ENCODE assay signal across 9 cellular contexts in genomic region chr5:175873090-175873454, GRCh38. TPM values are rescaled to one million over a fixed set of nuclear protein-coding genes. Genes with fewer than 3 reads are reported as not detected.
DNase-seq lines count a peak whose midpoint lies in the region; ATAC-seq and TF ChIP-seq lines count a peak whose summit lies in the region.
"Had no signal": no experiment of that assay in that cellular context is flagged by ENCODE, and none has a peak within 500 bp of the region (broad histone marks: within the 10 kb centered on the region; RNA-seq: fewer than 3 reads in every experiment).

No MANE protein-coding gene starts in this region.

- H3K4me1 ChIP-seq in HEK293 (ENCODE audit: control insufficient read depth, insufficient read depth, low read length) (no peaks in the 10 kb centered on the region), mesenchymal stem cell (ENCODE audit: control insufficient read depth, insufficient read depth, low read depth, low read length) (peaks cover 16% of the 10 kb centered on the region)

- no peaks in the 10 kb centered on the region for H3K36me3 Mint-ChIP-seq in Calu3 (ENCODE audit: insufficient read depth, unreplicated experiment)

- H3K4me1 Mint-ChIP-seq in Calu3 (ENCODE audit: low read depth, unreplicated experiment) = peaks cover 6% of the 10 kb centered on the region

- H2AFZ ChIP-seq in mesenchymal stem cell (ENCODE audit: low read depth, low read length) = no peak overlapping the region

- no TSS peak for BruUV-seq in Calu3 (replicated peaks; lab: Mats Ljungman, UMichigan)

- no peak overlapping the region for H3K23ac ChIP-seq in mesenchymal stem cell (ENCODE audit: low read length in 2 of 2)

- no peak overlapping the region for H2BK15ac ChIP-seq in mesenchymal stem cell (ENCODE audit: low read depth, poor library complexity, severe bottlenecking)

- no peak overlapping the region for H3K4me3 ChIP-seq in HEK293 (ENCODE audit: low read depth, low read length)
- H3K4me3 ChIP-seq in mesenchymal stem cell (ENCODE audit: insufficient read depth in 1 of 2, low read depth in 1 of 2, low read length in 2 of 2) = no peak overlapping the region

- H3K36me3 ChIP-seq in HEK293 (ENCODE audit: control insufficient read depth in 2 of 2, insufficient read depth in 1 of 2, low read length in 2 of 2) (no peaks in the 10 kb centered on the region), mesenchymal stem cell (ENCODE audit: control insufficient read depth in 1 of 2, insufficient read depth in 2 of 2, low read depth in 1 of 2, low read length in 2 of 2) (no peaks in the 10 kb centered on the region)

- no peak overlapping the region for H2BK120ac ChIP-seq in mesenchymal stem cell (ENCODE audit: low read depth, low read length)

- H3K18ac ChIP-seq in mesenchymal stem cell (ENCODE audit: low read depth in 1 of 2, low read length in 2 of 2) = no peak overlapping the region

- H3K27me3 Mint-ChIP-seq in Calu3 (ENCODE audit: unreplicated experiment) = peaks cover 82% of the 10 kb centered on the region

- H3K9me3 ChIP-seq in HEK293 (ENCODE audit: control insufficient read depth, insufficient read depth, low read depth, low read length) (no peaks in the 10 kb centered on the region), mesenchymal stem cell (ENCODE audit: control insufficient read depth, low read length) (no peaks in the 10 kb centered on the region)

- H2AK5ac ChIP-seq in mesenchymal stem cell (ENCODE audit: low read length, severe bottlenecking) = no peak overlapping the region

- POLR2A ChIA-PET in HEK293 (lab: Yijun Ruan, JAX) = no interaction called here

- no peak overlapping the region for H3K27ac Mint-ChIP-seq in Calu3 (ENCODE audit: unreplicated experiment)

- no peaks in the 10 kb centered on the region for H3K9me3 Mint-ChIP-seq in Calu3 (ENCODE audit: low read depth, unreplicated experiment)

- H2BK12ac ChIP-seq in mesenchymal stem cell (ENCODE audit: low read length in 2 of 2) = no peak overlapping the region

- intact Hi-C loops in Calu3 (cut with micrococcal nuclease; ENCODE audit: unreplicated experiment) = no loop called here

- H3K27ac ChIP-seq in HEK293 (ENCODE audit: extremely low read depth, low read depth, low read length) = no peak overlapping the region
- no peak overlapping the region for H3K27ac ChIP-seq in mesenchymal stem cell (ENCODE audit: low read length, poor library complexity, severe bottlenecking)

- no peak overlapping the region for H3K4me3 Mint-ChIP-seq in Calu3 (ENCODE audit: low read depth, unreplicated experiment)

- H3K4ac ChIP-seq in mesenchymal stem cell (ENCODE audit: low read depth in 1 of 2, low read length in 2 of 2) = no peak overlapping the region

- no peaks in the 10 kb centered on the region for H3K79me1 ChIP-seq in mesenchymal stem cell (replicated peaks; ENCODE audit: low read length, poor library complexity, severe bottlenecking)

- H4K91ac ChIP-seq in mesenchymal stem cell (ENCODE audit: low read length) = no peak overlapping the region

- no peak overlapping the region for H4K8ac ChIP-seq in mesenchymal stem cell (ENCODE audit: low read length)

- H3K27me3 ChIP-seq in mesenchymal stem cell (ENCODE audit: control insufficient read depth in 1 of 2, insufficient read depth in 1 of 2, low read length in 2 of 2) = peaks cover 74 to 76% of the 10 kb centered on the region in 2 experiments

- TF ChIP-seq CTCF in Calu3 (IDR thresholded peaks at IDR 0.05; ENCODE audit: unreplicated experiment) (no peak), HEK293 (tag by site-specific recombination; IDR thresholded peaks at IDR 0.05) (no peak; the same call in 1 of the 2 replicates)

- H3K14ac ChIP-seq in mesenchymal stem cell (ENCODE audit: low read length in 2 of 2) = no peak overlapping the region

- DNase-seq in Calu3 (peak; percentile 15), left kidney (ENCODE audit: low read depth, low spot score) (peak; percentile 67), mesenchymal stem cell (no peak), NCI-H187 (lab: John Stamatoyannopoulos, UW) (no peak), medulla oblongata (ENCODE audit: extremely low spot score) (no peak)
- DNase-seq in activated CD4-positive, alpha-beta T cell treated with anti-CD3 and anti-CD28 coated beads, Interleukin-2, amount 50 U/mL, for 48 hours = peak; percentile 31 to 49

- no peak overlapping the region for H3K9ac ChIP-seq in mesenchymal stem cell (ENCODE audit: low read length)

- CTCF ChIA-PET in Calu3 (lab: Charles Lee) (no interaction called here), HEK293 (lab: Yijun Ruan, JAX) (interaction anchor here (0.6 to 3.0 kb wide), 8 partner anchors 18 to 1091 kb away, joined by 3 to 17 read pairs (median 3); no protein-coding TSS in a partner anchor)

- WGBS in mesenchymal stem cell = 14% methylated on average over 17 of the region's 17 CpGs

- H3K4me2 ChIP-seq in mesenchymal stem cell (ENCODE audit: low read length, poor library complexity, severe bottlenecking) = no peak overlapping the region

- no peak for ATAC-seq in HG02973 (IDR thresholded peaks at IDR 0.05; ENCODE audit: unreplicated experiment)

- no peak overlapping the region for H2BK5ac ChIP-seq in mesenchymal stem cell (ENCODE audit: low read depth, low read length, poor library complexity, severe bottlenecking)

TF ChIP-seq in HEK293, 187 proteins besides CTCF, POLR2A, EP300 and RAD21:
- TF ChIP-seq SCRT1 (tag by site-specific recombination; IDR thresholded peaks at IDR 0.05; ENCODE audit: borderline replicate concordance) (peak; percentile 74), ZSCAN18 (tag by site-specific recombination; IDR thresholded peaks at IDR 0.05) (no peak), TSHZ1 (tag by site-specific recombination; IDR thresholded peaks at IDR 0.05; ENCODE audit: borderline replicate concordance) (no peak), SCRT2 (tag by site-specific recombination; IDR thresholded peaks at IDR 0.05) (peak; percentile 67), ZSCAN4 (tag by site-specific recombination; IDR thresholded peaks at IDR 0.05) (peak; percentile 76), ZNF335 (tag by site-specific recombination; conservative IDR thresholded peaks at IDR 0.05) (0 out of 2 replicates have a peak, but pooled peaks have one; percentile 7)

RNA-seq across cellular contexts. Expression of gene CPLX2, which starts 1.7 kb away (rescaled TPM):
- not detected in 2 replicates for total RNA-seq in Calu3 (2022)
- not detected for polyA plus RNA-seq in mesenchymal stem cell (2013, experiment 1 of 2)
- polyA plus RNA-seq in mesenchymal stem cell (2013, experiment 2 of 2) = 0.03 TPM
- total RNA-seq: RPMI7951 had no signal

Comparison
In these comparisons a context has a peak if more than half of its experiments do, and no peak if none do; other contexts are left out.
1. DNase-seq: peak in Calu3 (single experiment), activated CD4-positive, alpha-beta T cell treated with anti-CD3 and anti-CD28 coated beads, Interleukin-2, amount 50 U/mL, for 48 hours (2 of 2) and left kidney (single experiment); none in mesenchymal stem cell (single experiment), NCI-H187 (0 of 2) and medulla oblongata (single experiment).